In genomic region chr6:76814496-76815458, GRCh38 we compare ENCODE assay signal across 25 cellular contexts.
DNase-seq lines count a peak whose midpoint lies in the region; ATAC-seq and TF ChIP-seq lines count a peak whose summit lies in the region.
"Had no signal": no experiment of that assay in that cellular context is flagged by ENCODE, and none has a peak within 500 bp of the region (broad histone marks: within the 10 kb centered on the region; RNA-seq: fewer than 3 reads in every experiment).

No MANE protein-coding gene starts in this region.

- DNase-seq in HuH-7.5 (ENCODE audit: low spot score) (peak; percentile 33), amniotic epithelial cell (ENCODE audit: low read depth) (peak; percentile 63), heart right ventricle (no peak), osteoblast (ENCODE audit: insufficient read length, low spot score, missing footprints) (peak; percentile 64), aorta (no peak), SW 1271 (lab: John Stamatoyannopoulos, UW) (no peak)
- no peak for DNase-seq in effector memory CD4-positive, alpha-beta T cell
- DNase-seq in stimulated activated naive B cell treated with anti-CD40 and anti-IgM and Interleukin-4, amounts not matched to agents 10 μg/mL and 1 μg/mL and 100 μg/mL, for 72 hours = no peak
- DNase-seq: activated CD4-positive, alpha-beta T cell treated with anti-CD3 and anti-CD28 coated beads, Interleukin-2, amount 10 ng/mL, durations not matched to agents 24 days and 14 days; CD4-positive, alpha-beta memory T cell; DMS53; head of caudate nucleus; KBM-7; NCI-H187; NCI-H345; PC-9; psoas muscle; SIG-M5; stimulated activated CD4-positive, alpha-beta T cell treated with anti-CD3 and anti-CD28 coated beads, Interleukin-2, amount 100 ng/mL, for 48 hours; stimulated activated naive CD8-positive, alpha-beta T cell treated with anti-CD3 and anti-CD28 coated beads, Interleukin-15, Interleukin-2, amounts not matched to agents 100 U/mL and 50 U/mL, for 24 hours had no signal

- H3K9me3 Mint-ChIP-seq in stimulated activated naive B cell treated with anti-CD40 and anti-IgM and Interleukin-4, amounts not matched to agents 10 μg/mL and 1 μg/mL and 100 μg/mL, for 72 hours = peaks cover 4 to 9% of the 10 kb centered on the region in 2 donors
- H3K9me3 Mint-ChIP-seq: brain, neural progenitor cell had no signal

- ATAC-seq in heart right ventricle (peak in 6 of 8 donors; percentile 46 to 75 (median 63)), aorta (ENCODE audit: low FRiP score) (no peak)
- no peak for ATAC-seq in stimulated activated naive B cell treated with anti-CD40 and anti-IgM and Interleukin-4, amounts not matched to agents 10 μg/mL and 1 μg/mL and 100 μg/mL, for 72 hours (replicated peaks)
- ATAC-seq: psoas muscle; stimulated activated naive CD8-positive, alpha-beta T cell treated with anti-CD3 and anti-CD28 coated beads, Interleukin-15, Interleukin-2, amounts not matched to agents 100 U/mL and 50 U/mL, for 24 hours had no signal

- TF ChIP-seq CTCF in heart right ventricle (IDR thresholded peaks at IDR 0.05) = no peak
- TF ChIP-seq CTCF in osteoblast (IDR thresholded peaks at IDR 0.05; ENCODE audit: extremely low read depth, low read depth, low read length) = no peak

- intact Hi-C loops in heart right ventricle (cut with DNase I) (no loop called here), aorta (cut with DNase I) (no loop called here)

- H3K27ac Mint-ChIP-seq in stimulated activated naive B cell treated with anti-CD40 and anti-IgM and Interleukin-4, amounts not matched to agents 10 μg/mL and 1 μg/mL and 100 μg/mL, for 72 hours = no peak overlapping the region
- H3K27ac Mint-ChIP-seq: activated CD4-positive, alpha-beta T cell treated with anti-CD3 and anti-CD28 coated beads, Interleukin-2, amount 10 ng/mL, durations not matched to agents 24 days and 14 days; activated naive CD8-positive, alpha-beta T cell; brain; CD4-positive, alpha-beta memory T cell; neural progenitor cell; T-helper 1 cell treated with Interleukin-12 subunit alpha and Interleukin-12 subunit beta and Interleukin-4 antibody, amounts not matched to agents 30 μg/mL and 1 μg/mL, for 36 hours had no signal

- no peaks in the 10 kb centered on the region for H3K36me3 ChIP-seq in heart right ventricle
- H3K36me3 ChIP-seq in osteoblast (ENCODE audit: insufficient read depth, low read length) = no peaks in the 10 kb centered on the region
- H3K36me3 ChIP-seq in effector memory CD4-positive, alpha-beta T cell (ENCODE audit: control insufficient read depth, insufficient read depth, low read length) = no peaks in the 10 kb centered on the region
- H3K36me3 ChIP-seq in aorta (ENCODE audit: control insufficient read depth in 1 of 2, insufficient read depth in 2 of 2, low read length in 1 of 2) = no peaks in the 10 kb centered on the region
- H3K36me3 ChIP-seq: neural progenitor cell, tibial nerve had no signal

- H3K4me2 ChIP-seq in osteoblast (ENCODE audit: insufficient read depth, low read length) = no peak overlapping the region
- H3K4me2 ChIP-seq: neural progenitor cell, PC-9 had no signal

- H3K27me3 ChIP-seq in heart right ventricle = no peaks in the 10 kb centered on the region
- H3K27me3 ChIP-seq in osteoblast (ENCODE audit: insufficient read depth, low read length) = no peaks in the 10 kb centered on the region
- no peaks in the 10 kb centered on the region for H3K27me3 ChIP-seq in effector memory CD4-positive, alpha-beta T cell (replicated peaks; ENCODE audit: control insufficient read depth, insufficient read depth, low read length, poor library complexity, severe bottlenecking)
- no peaks in the 10 kb centered on the region for H3K27me3 ChIP-seq in aorta (ENCODE audit: control insufficient read depth in 1 of 2, insufficient read depth in 2 of 2, low read length in 1 of 2)
- H3K27me3 ChIP-seq: neural progenitor cell, tibial nerve had no signal

- no peaks in the 10 kb centered on the region for H3K79me2 ChIP-seq in osteoblast (ENCODE audit: insufficient read depth, low read length)

- 27 to 34% methylated on average over 7 of the region's 7 CpGs for WGBS in heart right ventricle, 2 donors
- 31 to 37% methylated on average over 7 of the region's 7 CpGs for WGBS in aorta, 2 donors

- H3K9me3 ChIP-seq in heart right ventricle = peaks cover 0 to 6% (median 0%) of the 10 kb centered on the region in 11 donors
- H3K9me3 ChIP-seq in osteoblast (ENCODE audit: low read depth, low read length) = no peaks in the 10 kb centered on the region
- H3K9me3 ChIP-seq in effector memory CD4-positive, alpha-beta T cell (ENCODE audit: control insufficient read depth, low read length) = no peaks in the 10 kb centered on the region
- H3K9me3 ChIP-seq in aorta (ENCODE audit: control insufficient read depth, low read length) = peaks cover 2% of the 10 kb centered on the region
- H3K9me3 ChIP-seq: psoas muscle had no signal

- no peaks in the 10 kb centered on the region for H3K4me1 Mint-ChIP-seq in stimulated activated naive B cell treated with anti-CD40 and anti-IgM and Interleukin-4, amounts not matched to agents 10 μg/mL and 1 μg/mL and 100 μg/mL, for 72 hours
- H3K4me1 Mint-ChIP-seq: activated CD4-positive, alpha-beta T cell treated with anti-CD3 and anti-CD28 coated beads, Interleukin-2, amount 10 ng/mL, durations not matched to agents 24 days and 14 days; CD4-positive, alpha-beta memory T cell had no signal

- H3K4me3 Mint-ChIP-seq in stimulated activated naive B cell treated with anti-CD40 and anti-IgM and Interleukin-4, amounts not matched to agents 10 μg/mL and 1 μg/mL and 100 μg/mL, for 72 hours = no peak overlapping the region
- H3K4me3 Mint-ChIP-seq: activated CD4-positive, alpha-beta T cell treated with anti-CD3 and anti-CD28 coated beads, Interleukin-2, amount 10 ng/mL, durations not matched to agents 24 days and 14 days; activated naive CD8-positive, alpha-beta T cell; brain; CD4-positive, alpha-beta memory T cell; neural progenitor cell; T-helper 1 cell treated with Interleukin-12 subunit alpha and Interleukin-12 subunit beta and Interleukin-4 antibody, amounts not matched to agents 30 μg/mL and 1 μg/mL, for 36 hours had no signal

- H3K27ac ChIP-seq in heart right ventricle = peak overlapping the region in 1 of 10 donors; percentile 25
- H3K27ac ChIP-seq in osteoblast (ENCODE audit: low read depth, low read length) = no peak overlapping the region
- H3K27ac ChIP-seq in effector memory CD4-positive, alpha-beta T cell (ENCODE audit: insufficient read depth, low read length, poor library complexity, severe bottlenecking) = no peak overlapping the region
- peak overlapping the region in 1 of 2 donors; percentile 14 for H3K27ac ChIP-seq in aorta (ENCODE audit: low read depth in 1 of 2, low read length in 2 of 2)
- H3K27ac ChIP-seq: neural progenitor cell, PC-9, psoas muscle, tibial nerve had no signal

- no peak overlapping the region for H2AFZ ChIP-seq in osteoblast (ENCODE audit: low read length)
- H2AFZ ChIP-seq: neural progenitor cell, PC-9 had no signal

- H3K36me3 Mint-ChIP-seq in stimulated activated naive B cell treated with anti-CD40 and anti-IgM and Interleukin-4, amounts not matched to agents 10 μg/mL and 1 μg/mL and 100 μg/mL, for 72 hours = no peaks in the 10 kb centered on the region
- H3K36me3 Mint-ChIP-seq: activated naive CD8-positive, alpha-beta T cell; brain; CD4-positive, alpha-beta memory T cell; neural progenitor cell had no signal

- no peaks in the 10 kb centered on the region for H4K20me1 ChIP-seq in osteoblast (ENCODE audit: insufficient read depth, low read length)

- H3K4me3 ChIP-seq in heart right ventricle (no peak overlapping the region), osteoblast (ENCODE audit: insufficient read depth, low read length) (no peak overlapping the region), aorta (ENCODE audit: low read length in 2 of 2) (no peak overlapping the region)
- H3K4me3 ChIP-seq in effector memory CD4-positive, alpha-beta T cell (ENCODE audit: insufficient read depth, low read depth, low read length, poor library complexity, severe bottlenecking) = no peak overlapping the region
- H3K4me3 ChIP-seq: neural progenitor cell, PC-9, psoas muscle, tibial nerve had no signal

- H3K27me3 Mint-ChIP-seq in stimulated activated naive B cell treated with anti-CD40 and anti-IgM and Interleukin-4, amounts not matched to agents 10 μg/mL and 1 μg/mL and 100 μg/mL, for 72 hours = no peaks in the 10 kb centered on the region
- H3K27me3 Mint-ChIP-seq: activated CD4-positive, alpha-beta T cell treated with anti-CD3 and anti-CD28 coated beads, Interleukin-2, amount 10 ng/mL, durations not matched to agents 24 days and 14 days; activated naive CD8-positive, alpha-beta T cell; brain; CD4-positive, alpha-beta memory T cell had no signal

- H3K4me1 ChIP-seq in heart right ventricle (peaks cover 0 to 14% (median 0%) of the 10 kb centered on the region in 9 donors), osteoblast (ENCODE audit: insufficient read depth, low read length) (no peaks in the 10 kb centered on the region), aorta (ENCODE audit: control insufficient read depth in 1 of 2, insufficient read depth in 2 of 2, low read length in 2 of 2) (peaks cover 0 to 2% of the 10 kb centered on the region in 2 donors)
- H3K4me1 ChIP-seq in effector memory CD4-positive, alpha-beta T cell (ENCODE audit: control insufficient read depth, insufficient read depth, low read length, poor library complexity, severe bottlenecking) = no peaks in the 10 kb centered on the region
- H3K4me1 ChIP-seq: neural progenitor cell, psoas muscle, tibial nerve had no signal

Comparison
In these comparisons a context has a peak if more than half of its experiments do, and no peak if none do; other contexts are left out.
1. DNase-seq: peak in HuH-7.5 (single experiment), amniotic epithelial cell (single experiment) and osteoblast (single experiment); none in heart right ventricle (0 of 2), effector memory CD4-positive, alpha-beta T cell (0 of 3), aorta (0 of 2), stimulated activated naive B cell treated with anti-CD40 and anti-IgM and Interleukin-4, amounts not matched to agents 10 μg/mL and 1 μg/mL and 100 μg/mL, for 72 hours (single experiment) and SW 1271 (0 of 2).
2. ATAC-seq: peak in heart right ventricle (6 of 8); none in aorta (single experiment) and stimulated activated naive B cell treated with anti-CD40 and anti-IgM and Interleukin-4, amounts not matched to agents 10 μg/mL and 1 μg/mL and 100 μg/mL, for 72 hours (0 of 2).